Comparison of ENCODE assay signal across 13 cellular contexts in genomic region chr19:11064831-11065303, GRCh38. TPM values are rescaled to one million over a fixed set of nuclear protein-coding genes. Genes with fewer than 3 reads are reported as not detected.
DNase-seq lines count a peak whose midpoint lies in the region; ATAC-seq and TF ChIP-seq lines count a peak whose summit lies in the region.
"Had no signal": no experiment of that assay in that cellular context is flagged by ENCODE, and none has a peak within 500 bp of the region (broad histone marks: within the 10 kb centered on the region; RNA-seq: fewer than 3 reads in every experiment).

No MANE protein-coding gene starts in this region.

- no peaks in the 10 kb centered on the region for H4K20me1 ChIP-seq in hepatocyte (ENCODE audit: insufficient read depth, poor library complexity, severe bottlenecking)

- TF ChIP-seq POLR2A in adrenal gland (IDR thresholded peaks at IDR 0.05): peak in 1 of 2 donors; percentile 80

- TF ChIP-seq CTCF in adrenal gland (IDR thresholded peaks at IDR 0.05) (no peak), hepatocyte (IDR thresholded peaks at IDR 0.05; ENCODE audit: poor library complexity) (no peak)

- peak overlapping the region; percentile 55 to 87 (median 85) for H3K27ac ChIP-seq in adrenal gland
- no peak overlapping the region for H3K27ac ChIP-seq in hepatocyte
- H3K27ac ChIP-seq in aorta (ENCODE audit: low read depth in 1 of 2, low read length in 2 of 2): no peak overlapping the region
- H3K27ac ChIP-seq: SJSA1 had no signal

- H3K27me3 ChIP-seq in adrenal gland (no peaks in the 10 kb centered on the region), hepatocyte (no peaks in the 10 kb centered on the region), aorta (ENCODE audit: control insufficient read depth in 1 of 2, insufficient read depth in 2 of 2, low read length in 1 of 2) (no peaks in the 10 kb centered on the region)
- H3K27me3 ChIP-seq: SJSA1 had no signal

- intact Hi-C loops in adrenal gland (cut with DNase I) (no loop called here), aorta (cut with DNase I) (no loop called here)

- no peaks in the 10 kb centered on the region for H3K9me2 ChIP-seq in hepatocyte (replicated peaks; ENCODE audit: insufficient read depth)

- H3K9me3 ChIP-seq in adrenal gland (replicated peaks in 1 of 3) (no peaks in the 10 kb centered on the region), hepatocyte (ENCODE audit: low read depth) (no peaks in the 10 kb centered on the region), aorta (ENCODE audit: control insufficient read depth, low read length) (no peaks in the 10 kb centered on the region)
- H3K9me3 ChIP-seq: SJSA1 had no signal

- H3K4me1 ChIP-seq in adrenal gland (replicated peaks in 1 of 2) (peaks cover 8 to 9% of the 10 kb centered on the region in 2 donors), hepatocyte (ENCODE audit: insufficient read depth) (peaks cover 3% of the 10 kb centered on the region), aorta (ENCODE audit: control insufficient read depth in 1 of 2, insufficient read depth in 2 of 2, low read length in 2 of 2) (no peaks in the 10 kb centered on the region)
- H3K4me1 ChIP-seq: SJSA1 had no signal

- no peaks in the 10 kb centered on the region for H3K79me2 ChIP-seq in hepatocyte

- no peak for ATAC-seq in aorta (ENCODE audit: low FRiP score)

- H3K36me3 ChIP-seq in adrenal gland (replicated peaks in 1 of 2): peaks cover 0 to 17% of the 10 kb centered on the region in 2 donors
- no peaks in the 10 kb centered on the region for H3K36me3 ChIP-seq in hepatocyte (replicated peaks; ENCODE audit: insufficient read depth, low read depth)
- H3K36me3 ChIP-seq in aorta (ENCODE audit: control insufficient read depth in 1 of 2, insufficient read depth in 2 of 2, low read length in 1 of 2): no peaks in the 10 kb centered on the region

- no peak overlapping the region for H2AFZ ChIP-seq in hepatocyte

- H3K4me2 ChIP-seq in hepatocyte: no peak overlapping the region

- DNase-seq in NCI-H2196 (lab: John Stamatoyannopoulos, UW; ENCODE audit: unreplicated experiment) (peak; percentile 21), NCI-H2196 treated with DMSO at 0.1 percent for 48 hours (lab: John Stamatoyannopoulos, UW; ENCODE audit: unreplicated experiment) (no peak), adrenal gland (peak; percentile 84 to 92 (median 90)), hepatic stellate cell (ENCODE audit: low spot score) (peak; percentile 34), smooth muscle cell of the brain vasculature (ENCODE audit: low read depth, low spot score) (peak; percentile 20), hepatocyte (ENCODE audit: low spot score) (no peak), aorta (no peak), GM19238 (ENCODE audit: insufficient read length, low spot score) (no peak)
- DNase-seq: activated CD4-positive, alpha-beta T cell treated with anti-CD3 and anti-CD28 coated beads for 48 hours; activated naive CD4-positive, alpha-beta T cell treated with anti-CD3 and anti-CD28 coated beads, Interleukin-2, amount 10 ng/mL, durations not matched to agents 7 days and 5 days; DMS79; effector CD4-positive, alpha-beta T cell had no signal

- H3K4me3 ChIP-seq in adrenal gland: no peak overlapping the region
- no peak overlapping the region for H3K4me3 ChIP-seq in hepatocyte
- H3K4me3 ChIP-seq in aorta (ENCODE audit: low read length in 2 of 2): no peak overlapping the region
- H3K4me3 ChIP-seq: SJSA1 had no signal

- WGBS in adrenal gland, 4 donors: 27 to 68% (median 37%) methylated on average over 2 to 10 of the region's 10 CpGs
- WGBS in hepatocyte (ENCODE audit: low lambda C conversion rate, missing lambda C conversion rate): 87% methylated on average over 10 of the region's 10 CpGs
- 76% methylated on average over 10 of the region's 10 CpGs for WGBS in aorta, 2 donors

RNA-seq across cellular contexts. Expression of gene LDLR, which starts 24.4 kb away (rescaled TPM):
- total RNA-seq in adrenal gland (1,000 to 10,000 TPM in 1 of 8 donors, 100 to 1,000 TPM in 5, 10 to 100 TPM in 2; 87.2 to 2,114 (median 204) TPM), hepatocyte (110 and 126 TPM in 2 replicates), aorta (10 to 100 TPM; 50.4 to 94.0 TPM)
- polyA plus RNA-seq in adrenal gland (100 to 1,000 TPM in 2 of 3 donors, 10 to 100 TPM in 1; 35.4 to 121 (median 105) TPM), hepatocyte (116 and 123 TPM in 2 replicates), aorta (1 to 10 TPM; 3.4 to 9.5 TPM)

Comparison
In these comparisons a context has a peak if more than half of its experiments do, and no peak if none do; other contexts are left out.
1. DNase-seq: peak in NCI-H2196 (single experiment), adrenal gland (7 of 7), hepatic stellate cell (single experiment) and smooth muscle cell of the brain vasculature (single experiment); none in NCI-H2196 treated with DMSO at 0.1 percent for 48 hours (single experiment), hepatocyte (single experiment), aorta (0 of 2) and GM19238 (single experiment).
2. H3K27ac ChIP-seq: peak in adrenal gland (5 of 5); none in hepatocyte (single experiment) and aorta (0 of 2).